In the genomic region with DNA sequence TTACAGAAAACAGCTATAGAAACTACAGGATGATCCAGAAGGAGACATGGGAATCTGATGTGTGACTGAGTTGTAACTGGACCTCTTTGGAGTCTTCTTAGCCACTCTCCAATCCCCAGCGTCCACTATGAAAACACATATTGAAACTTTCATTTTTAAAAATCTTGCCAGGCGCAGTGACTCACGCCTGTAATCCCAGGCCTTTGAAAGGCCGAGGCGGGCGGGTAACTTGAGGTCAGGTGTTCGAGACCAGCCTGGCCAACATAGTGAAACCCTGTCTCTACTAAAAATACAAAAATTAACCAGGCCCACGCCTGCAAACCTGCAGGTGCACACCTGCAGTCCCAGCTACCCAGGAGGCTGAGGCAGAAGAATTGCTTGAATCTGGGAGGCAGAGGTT, we compare ENCODE assay signal across 23 cellular contexts.
"Had no signal": no experiment of that assay in that cellular context is flagged by ENCODE, and none has a peak within 500 bp of the region (broad histone marks: within the 10 kb centered on the region; RNA-seq: fewer than 3 reads in every experiment).

No MANE protein-coding gene starts in this region.

- H3K4me3 Mint-ChIP-seq: activated naive CD8-positive, alpha-beta T cell treated with anti-CD3 and anti-CD28 coated beads for 36 hours; activated T-helper 1 cell treated with anti-CD3 and anti-CD28 coated beads, Interleukin-12 subunit alpha, Interleukin-12 subunit beta, Interleukin-2, Interleukin-4 antibody, amounts not matched to agents 30 ng/mL and 10 ng/mL and 1 ng/mL, durations not matched to agents 14 hours and 24 hours and 36 hours; brain; immature natural killer cell; naive B cell; neural crest cell; stimulated activated naive CD8-positive, alpha-beta T cell treated with anti-CD3 and anti-CD28 coated beads, Interleukin-15, amount 100 ng/mL, for 72 hours had no signal

- H3K27me3 ChIP-seq: gastroesophageal sphincter, heart right ventricle, right atrium auricular region, upper lobe of right lung had no signal

- H3K9me3 ChIP-seq: gastroesophageal sphincter, heart right ventricle, mucosa of descending colon, prostate gland, right atrium auricular region, upper lobe of right lung had no signal

- H3K36me3 ChIP-seq: gastroesophageal sphincter, heart right ventricle, prostate gland, right atrium auricular region, upper lobe of right lung had no signal

- H3K27me3 Mint-ChIP-seq: activated naive CD8-positive, alpha-beta T cell treated with anti-CD3 and anti-CD28 coated beads for 36 hours; naive B cell; stimulated activated naive CD8-positive, alpha-beta T cell treated with anti-CD3 and anti-CD28 coated beads, Interleukin-15, amount 100 ng/mL, for 72 hours had no signal

- H3K27ac ChIP-seq: upper lobe of right lung had no signal

- FAIRE-seq: colon, small intestine had no signal

- H3K4me3 ChIP-seq: gastroesophageal sphincter, heart right ventricle, mucosa of descending colon, prostate gland, right atrium auricular region, upper lobe of right lung had no signal

- ATAC-seq: stimulated activated naive CD8-positive, alpha-beta T cell treated with anti-CD3 and anti-CD28 coated beads, Interleukin-15, amount 100 ng/mL, for 72 hours had no signal

- H3K9me3 Mint-ChIP-seq: activated naive CD8-positive, alpha-beta T cell treated with anti-CD3 and anti-CD28 coated beads for 36 hours; activated T-helper 1 cell treated with anti-CD3 and anti-CD28 coated beads, Interleukin-12 subunit alpha, Interleukin-12 subunit beta, Interleukin-2, Interleukin-4 antibody, amounts not matched to agents 30 ng/mL and 10 ng/mL and 1 ng/mL, durations not matched to agents 14 hours and 24 hours and 36 hours; brain; immature natural killer cell; naive B cell; neural crest cell; stimulated activated naive CD8-positive, alpha-beta T cell treated with anti-CD3 and anti-CD28 coated beads, Interleukin-15, amount 100 ng/mL, for 72 hours had no signal

- DNase-seq: activated CD4-positive, alpha-beta T cell treated with anti-CD3 and anti-CD28 coated beads, Interleukin-2, amount 50 U/mL, for 4 hours; activated naive CD4-positive, alpha-beta T cell; activated naive CD8-positive, alpha-beta T cell treated with anti-CD3 and anti-CD28 coated beads for 36 hours; activated T-cell treated with anti-CD3 and anti-CD28 coated beads for 4 hours; central memory CD4-positive, alpha-beta T cell; erythroblast; immature natural killer cell; mesenchymal stem cell; mucosa of descending colon; naive B cell; small intestine; stimulated activated CD4-positive, alpha-beta T cell treated with anti-CD3 and anti-CD28 coated beads, Interleukin-15, amount 100 ng/mL, for 24 hours; stimulated activated CD4-positive, alpha-beta T cell treated with anti-CD3 and anti-CD28 coated beads, Interleukin-2, amount 100 ng/mL, for 48 hours; stimulated activated naive CD8-positive, alpha-beta T cell treated with anti-CD3 and anti-CD28 coated beads, Interleukin-15, amount 100 ng/mL, for 72 hours; upper lobe of right lung had no signal

- H3K27ac Mint-ChIP-seq: activated naive CD8-positive, alpha-beta T cell treated with anti-CD3 and anti-CD28 coated beads for 36 hours; activated T-helper 1 cell treated with anti-CD3 and anti-CD28 coated beads, Interleukin-12 subunit alpha, Interleukin-12 subunit beta, Interleukin-2, Interleukin-4 antibody, amounts not matched to agents 30 ng/mL and 10 ng/mL and 1 ng/mL, durations not matched to agents 14 hours and 24 hours and 36 hours; naive B cell; stimulated activated naive CD8-positive, alpha-beta T cell treated with anti-CD3 and anti-CD28 coated beads, Interleukin-15, amount 100 ng/mL, for 72 hours had no signal
